In genomic region chr13:98539655-98540054, GRCh38 we compare ENCODE assay signal across 18 cellular contexts. TPM values are rescaled to one million over a fixed set of nuclear protein-coding genes. Genes with fewer than 3 reads are reported as not detected.
DNase-seq lines count a peak whose midpoint lies in the region; TF ChIP-seq lines count a peak whose summit lies in the region.
"Had no signal": no experiment of that assay in that cellular context is flagged by ENCODE, and none has a peak within 500 bp of the region (broad histone marks: within the 10 kb centered on the region; RNA-seq: fewer than 3 reads in every experiment).

No MANE protein-coding gene starts in this region.

- peaks cover 97% of the 10 kb centered on the region for H3K4me1 Mint-ChIP-seq in activated naive CD4-positive, alpha-beta T cell treated with anti-CD3 and anti-CD28 coated beads, Interleukin-2, amount 50 U/mL, for 24 hours

- H3K4me3 ChIP-seq in fibroblast of villous mesenchyme (ENCODE audit: low read depth, low read length): no peak overlapping the region
- no peak overlapping the region for H3K4me3 ChIP-seq in suprapubic skin
- H3K4me3 ChIP-seq: K562, neural progenitor cell had no signal

- no peak for TF ChIP-seq POLR2A in suprapubic skin (IDR thresholded peaks at IDR 0.05)

- peaks cover 92% of the 10 kb centered on the region for H3K4me1 ChIP-seq in suprapubic skin

- H3K36me3 Mint-ChIP-seq in activated naive CD4-positive, alpha-beta T cell treated with anti-CD3 and anti-CD28 coated beads, Interleukin-2, amount 50 U/mL, for 24 hours: peaks cover 7% of the 10 kb centered on the region

- H3K36me3 ChIP-seq in suprapubic skin: no peaks in the 10 kb centered on the region
- H3K36me3 ChIP-seq: neural progenitor cell had no signal

- peak overlapping the region; percentile 53 for H3K27ac ChIP-seq in suprapubic skin
- H3K27ac ChIP-seq: neural progenitor cell had no signal

- no peaks in the 10 kb centered on the region for H3K27me3 Mint-ChIP-seq in activated naive CD4-positive, alpha-beta T cell treated with anti-CD3 and anti-CD28 coated beads, Interleukin-2, amount 50 U/mL, for 24 hours
- H3K27me3 Mint-ChIP-seq: stimulated activated naive CD8-positive, alpha-beta T cell treated with anti-CD3 and anti-CD28 coated beads, Interleukin-15, amount 100 ng/mL, for 72 hours had no signal

- H3K27ac Mint-ChIP-seq in activated naive CD4-positive, alpha-beta T cell treated with anti-CD3 and anti-CD28 coated beads, Interleukin-2, amount 50 U/mL, for 24 hours: peak overlapping the region; percentile 23
- H3K27ac Mint-ChIP-seq: neural progenitor cell; stimulated activated naive CD8-positive, alpha-beta T cell treated with anti-CD3 and anti-CD28 coated beads, Interleukin-15, amount 100 ng/mL, for 72 hours had no signal

- no peaks in the 10 kb centered on the region for H3K9me3 Mint-ChIP-seq in activated naive CD4-positive, alpha-beta T cell treated with anti-CD3 and anti-CD28 coated beads, Interleukin-2, amount 50 U/mL, for 24 hours
- H3K9me3 Mint-ChIP-seq: stimulated activated naive CD8-positive, alpha-beta T cell treated with anti-CD3 and anti-CD28 coated beads, Interleukin-15, amount 100 ng/mL, for 72 hours had no signal

- no peaks in the 10 kb centered on the region for H3K27me3 ChIP-seq in suprapubic skin
- H3K27me3 ChIP-seq: neural progenitor cell had no signal

- DNase-seq in activated naive CD4-positive, alpha-beta T cell treated with anti-CD3 and anti-CD28 coated beads, Interleukin-2, amount 50 U/mL, for 16 hours: no peak
- DNase-seq in NCI-H2171 (lab: John Stamatoyannopoulos, UW) (peak; percentile 79), fibroblast of villous mesenchyme (ENCODE audit: low read depth) (peak; percentile 93), suprapubic skin (ENCODE audit: low spot score in 2 of 2) (no peak), NCI-H446 treated with DMSO at 0.1 percent for 48 hours (lab: John Stamatoyannopoulos, UW) (no peak), NCI-H1417 (lab: John Stamatoyannopoulos, UW) (no peak), NCI-H748 (lab: John Stamatoyannopoulos, UW; ENCODE audit: unreplicated experiment) (no peak)
- DNase-seq: activated CD8-positive, alpha-beta memory T cell treated with anti-CD3 and anti-CD28 coated beads, Interleukin-2, amount 50 U/mL, for 48 hours; aorta; dermis blood vessel endothelial cell; DMS53; NCI-H1436 treated with DMSO at 0.1 percent for 48 hours; NCI-H526 treated with DMSO at 0.1 percent for 48 hours; RPMI8226; stimulated activated naive CD8-positive, alpha-beta T cell treated with anti-CD3 and anti-CD28 coated beads, Interleukin-15, amount 100 ng/mL, for 72 hours had no signal

- no peak for TF ChIP-seq EP300 in suprapubic skin (IDR thresholded peaks at IDR 0.05)

- 67% methylated on average over 7 of the region's 7 CpGs for WGBS in suprapubic skin

- TF ChIP-seq CTCF in fibroblast of villous mesenchyme (IDR thresholded peaks at IDR 0.05; ENCODE audit: insufficient read depth, low read depth, low read length): no peak
- no peak for TF ChIP-seq CTCF in suprapubic skin (IDR thresholded peaks at IDR 0.05)

- H3K4me3 Mint-ChIP-seq in activated naive CD4-positive, alpha-beta T cell treated with anti-CD3 and anti-CD28 coated beads, Interleukin-2, amount 50 U/mL, for 24 hours: no peak overlapping the region
- H3K4me3 Mint-ChIP-seq: neural progenitor cell had no signal

- H3K9me3 ChIP-seq in suprapubic skin: no peaks in the 10 kb centered on the region

RNA-seq across cellular contexts. Expression of gene STK24, which starts 37.3 kb away (rescaled TPM):
- total RNA-seq in fibroblast of villous mesenchyme (55.7 and 56.6 TPM in 2 replicates), suprapubic skin (100 to 1,000 TPM; 132 to 200 (median 176) TPM)

Comparison
In these comparisons a context has a peak if more than half of its experiments do, and no peak if none do; other contexts are left out.
1. DNase-seq: peak in NCI-H2171 (single experiment) and fibroblast of villous mesenchyme (single experiment); none in activated naive CD4-positive, alpha-beta T cell treated with anti-CD3 and anti-CD28 coated beads, Interleukin-2, amount 50 U/mL, for 16 hours (single experiment), suprapubic skin (0 of 2), NCI-H446 treated with DMSO at 0.1 percent for 48 hours (single experiment), NCI-H1417 (0 of 3) and NCI-H748 (single experiment).